Comparison of ENCODE assay signal across 8 cellular contexts in the genomic region with DNA sequence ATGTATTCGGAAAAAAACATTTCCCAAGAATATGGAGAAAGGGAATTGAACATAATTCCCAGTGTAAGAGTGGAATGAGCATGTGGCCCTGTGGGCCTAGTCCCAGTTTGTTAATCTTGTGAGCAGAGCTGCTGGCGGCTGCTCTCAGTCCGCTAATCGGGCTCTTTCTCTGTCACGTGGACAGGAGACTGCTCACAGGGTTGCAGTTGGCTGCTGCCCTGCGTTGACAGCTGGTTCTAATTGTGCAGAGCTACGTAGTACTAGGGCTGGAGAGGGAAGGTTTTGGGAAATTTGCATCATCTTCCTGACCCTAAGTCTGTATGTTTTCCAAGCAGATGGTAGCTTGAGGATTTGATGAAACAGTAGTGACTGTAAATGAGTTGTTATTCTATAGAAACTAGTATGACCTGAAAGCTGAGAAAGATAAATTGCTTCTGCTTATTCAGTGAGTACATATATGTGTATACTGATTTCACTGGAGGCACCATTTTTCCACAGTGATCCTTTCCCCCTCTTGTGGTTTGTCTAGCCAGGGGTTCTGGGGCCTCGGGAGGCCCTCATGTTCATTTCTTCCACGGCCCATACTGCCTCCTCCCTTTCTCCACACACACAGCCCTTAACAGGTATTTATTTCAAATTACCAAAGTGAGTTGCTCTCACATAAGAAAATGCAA.
DNase-seq lines count a peak whose midpoint lies in the region; ATAC-seq, FAIRE-seq and TF ChIP-seq lines count a peak whose summit lies in the region.

No MANE protein-coding gene starts in this region.

- peak overlapping the region; percentile 58 for H3K9ac ChIP-seq in SK-N-MC (ENCODE audit: insufficient read length)

- intact Hi-C loops in Right ventricle myocardium superior (cut with DNase I): no loop called here
- intact Hi-C loops in posterior vena cava (cut with DNase I): no loop called here

- peak overlapping the region; percentile 36 for H3K4me3 ChIP-seq in SK-N-MC

- H3K27ac ChIP-seq in SK-N-MC: peak overlapping the region; percentile 96

- no peak for TF ChIP-seq CTCF in D721Med (IDR thresholded peaks at IDR 0.05; ENCODE audit: insufficient read depth, missing control alignments)

- DNase-seq in D721Med (ENCODE audit: insufficient read length, low spot score): peak; percentile 35
- DNase-seq in SK-N-MC (ENCODE audit: low read depth, low spot score): peak; percentile 37
- DNase-seq in Right ventricle myocardium superior: peak; percentile 94
- peak; percentile 96 for DNase-seq in posterior vena cava (ENCODE audit: low spot score)
- DNase-seq in SKM-1 (lab: John Stamatoyannopoulos, UW; ENCODE audit: unreplicated experiment): no peak
- no peak for DNase-seq in activated T-cell treated with anti-CD3 and anti-CD28 coated beads, Interleukin-2, amount 50 U/mL, for 1 hour

- ATAC-seq in Right ventricle myocardium superior (ENCODE audit: poor library complexity) (peak; percentile 98), GM21737 (IDR thresholded peaks at IDR 0.05; ENCODE audit: unreplicated experiment) (no peak), HG03097 (IDR thresholded peaks at IDR 0.05; ENCODE audit: low FRiP score, unreplicated experiment) (no peak)

- H3K9me3 ChIP-seq in SK-N-MC (ENCODE audit: low read depth, low read length): no peaks in the 10 kb centered on the region

- no peak for FAIRE-seq in D721Med (lab: Jason Lieb, UNC)

- H3K36me3 ChIP-seq in SK-N-MC (ENCODE audit: insufficient read depth, low read length): no peaks in the 10 kb centered on the region

Comparison
In these comparisons a context has a peak if more than half of its experiments do, and no peak if none do; other contexts are left out.
1. DNase-seq: peak in D721Med (single experiment), SK-N-MC (single experiment), Right ventricle myocardium superior (single experiment) and posterior vena cava (single experiment); none in SKM-1 (single experiment) and activated T-cell treated with anti-CD3 and anti-CD28 coated beads, Interleukin-2, amount 50 U/mL, for 1 hour (single experiment).